In the genomic region with DNA sequence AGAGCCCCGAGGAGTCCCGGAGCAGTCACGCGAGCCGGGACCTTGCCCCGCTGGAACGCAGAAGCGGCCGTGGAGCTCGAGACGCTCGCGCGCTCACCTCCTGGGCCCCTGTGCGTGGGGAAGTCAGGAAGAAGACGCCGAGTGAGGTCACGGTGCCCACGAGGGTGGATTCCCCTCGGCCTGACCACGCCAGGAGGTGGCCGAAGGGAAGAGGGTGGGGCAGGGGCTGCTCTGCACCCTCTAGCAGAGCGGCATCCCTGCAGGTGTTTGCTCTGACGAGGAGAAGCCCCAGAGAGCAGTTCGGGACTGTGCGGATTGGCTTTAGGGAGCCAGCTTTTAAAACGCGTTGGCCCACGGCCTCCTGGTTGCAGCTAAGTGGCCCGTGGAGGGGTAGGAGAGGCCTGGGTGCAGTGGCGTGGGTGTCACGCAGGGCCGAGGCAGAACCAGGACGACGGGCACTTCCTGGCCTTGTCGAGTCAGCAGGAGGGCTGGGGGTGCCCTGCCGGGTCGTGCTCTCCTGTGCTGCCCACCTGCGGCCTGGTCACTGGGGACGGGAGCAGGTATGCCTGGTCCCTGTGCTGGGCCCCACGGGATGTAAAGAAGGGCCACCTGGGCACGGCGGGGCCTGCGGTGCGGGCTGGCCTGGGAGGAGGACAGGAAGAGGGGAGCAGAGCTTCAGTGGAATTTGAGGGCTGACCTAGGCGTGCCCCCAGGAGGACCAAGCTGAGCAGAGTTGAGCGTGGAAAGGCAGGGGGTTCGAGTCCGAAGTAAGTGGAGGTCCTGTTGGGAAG, we compare ENCODE assay signal across 8 cellular contexts. TPM values are rescaled to one million over a fixed set of nuclear protein-coding genes. Genes with fewer than 3 reads are reported as not detected.
DNase-seq lines count a peak whose midpoint lies in the region; ATAC-seq, FAIRE-seq and TF ChIP-seq lines count a peak whose summit lies in the region.

No MANE protein-coding gene starts in this region.

- H3K27me3 ChIP-seq in CD4-positive, alpha-beta T cell (ENCODE audit: control insufficient read depth, insufficient read depth, low read length), result no peaks in the 10 kb centered on the region
- H3K27me3 ChIP-seq in cardiac muscle cell, result peaks cover 6% of the 10 kb centered on the region
- H3K27me3 ChIP-seq in sigmoid colon, result no peaks in the 10 kb centered on the region

- CTCF ChIA-PET in CD4-positive, alpha-beta T cell (lab: Charles Lee), result interaction anchor here (1.0 kb wide), 1 partner anchor 9 kb away, joined by 4 read pairs; no protein-coding TSS in a partner anchor
- CTCF ChIA-PET in activated CD4-positive, alpha-beta memory T cell treated with anti-CD3 and anti-CD28 coated beads for 36 hours (lab: Charles Lee), result interaction anchor here (0.7 to 1.9 kb wide), 2 partner anchors 8 to 60 kb away, joined by 3 to 14 read pairs; no protein-coding TSS in a partner anchor
- CTCF ChIA-PET in GM10248 (lab: Yijun Ruan, JAX), result interaction anchor here (1.0 to 1.8 kb wide), 2 partner anchors 9 to 12 kb away, joined by 3 to 13 read pairs; no protein-coding TSS in a partner anchor

- peak overlapping the region; percentile 53 for H3K27ac ChIP-seq in CD4-positive, alpha-beta T cell (ENCODE audit: low read depth, low read length)
- H3K27ac ChIP-seq in cardiac muscle cell, result no peak overlapping the region
- peak overlapping the region; percentile 81 to 86 (median 84) for H3K27ac ChIP-seq in sigmoid colon

- WGBS in sigmoid colon, 2 donors, result 4 to 15% methylated on average over 49 of the region's 49 CpGs

- H3K9me3 ChIP-seq in CD4-positive, alpha-beta T cell (ENCODE audit: control insufficient read depth, low read length), result no peaks in the 10 kb centered on the region
- H3K9me3 ChIP-seq in cardiac muscle cell (ENCODE audit: low read depth), result no peaks in the 10 kb centered on the region
- no peaks in the 10 kb centered on the region for H3K9me3 ChIP-seq in sigmoid colon

- H3K27me3 Mint-ChIP-seq in CD4-positive, alpha-beta T cell, result no peaks in the 10 kb centered on the region
- H3K27me3 Mint-ChIP-seq in activated CD4-positive, alpha-beta memory T cell treated with anti-CD3 and anti-CD28 coated beads for 36 hours, result no peaks in the 10 kb centered on the region

- TF ChIP-seq POLR2A in sigmoid colon (IDR thresholded peaks at IDR 0.05), result no peak

- DNase-seq in CD4-positive, alpha-beta T cell, result peak in 1 of 10 experiments; percentile 21
- peak; percentile 43 for DNase-seq in activated CD4-positive, alpha-beta memory T cell treated with anti-CD3 and anti-CD28 coated beads for 36 hours
- DNase-seq in cardiac muscle cell (ENCODE audit: low read depth in 1 of 2, low spot score in 1 of 2) (no peak), sigmoid colon (no peak), GM10248 (ENCODE audit: extremely low spot score) (no peak), RCC 7860 (ENCODE audit: low spot score) (no peak), NCI-H1048 (lab: John Stamatoyannopoulos, UW) (no peak)

- no peaks in the 10 kb centered on the region for H3K9me3 Mint-ChIP-seq in CD4-positive, alpha-beta T cell
- no peaks in the 10 kb centered on the region for H3K9me3 Mint-ChIP-seq in activated CD4-positive, alpha-beta memory T cell treated with anti-CD3 and anti-CD28 coated beads for 36 hours

- intact Hi-C loops in CD4-positive, alpha-beta T cell (cut with DNase I, micrococcal nuclease), result loop anchor here (2.0 to 10.0 kb wide), 4 partner anchors 13 to 245 kb away; partner anchors contain the start of gene CSTB (in 1 of the 2)
- intact Hi-C loops in activated CD4-positive, alpha-beta memory T cell treated with anti-CD3 and anti-CD28 coated beads for 36 hours (cut with micrococcal nuclease), result loop anchor here (1.0 to 10.0 kb wide), 3 partner anchors 8 to 145 kb away; partner anchors contain the start of gene AGPAT3
- intact Hi-C loops in sigmoid colon (cut with DNase I), result loop anchor here (2.0 kb wide), 1 partner anchor 57 kb away; the partner anchor contains the start of gene CSTB

- H3K36me3 ChIP-seq in cardiac muscle cell, result no peaks in the 10 kb centered on the region
- H3K36me3 ChIP-seq in sigmoid colon, result peaks cover 0 to 8% (median 2%) of the 10 kb centered on the region in 4 donors

- FAIRE-seq in RCC 7860 (lab: Jason Lieb, UNC), result no peak

- H3K4me1 ChIP-seq in cardiac muscle cell (ENCODE audit: low read depth), result peaks cover 7% of the 10 kb centered on the region
- peaks cover 0 to 35% (median 28%) of the 10 kb centered on the region in 4 donors for H3K4me1 ChIP-seq in sigmoid colon

- TF ChIP-seq CTCF in CD4-positive, alpha-beta T cell (IDR thresholded peaks at IDR 0.05), result no peak
- TF ChIP-seq CTCF in cardiac muscle cell (IDR thresholded peaks at IDR 0.05; ENCODE audit: low read depth, low read length) (no peak), sigmoid colon (IDR thresholded peaks at IDR 0.05) (no peak), GM10248 (IDR thresholded peaks at IDR 0.05; ENCODE audit: control extremely low read depth, extremely low read depth, low read depth, missing control alignments) (no peak)

- peak overlapping the region; percentile 71 for H3K27ac Mint-ChIP-seq in CD4-positive, alpha-beta T cell
- peak overlapping the region; percentile 71 for H3K27ac Mint-ChIP-seq in activated CD4-positive, alpha-beta memory T cell treated with anti-CD3 and anti-CD28 coated beads for 36 hours

- H3K4me3 Mint-ChIP-seq in CD4-positive, alpha-beta T cell, result peak overlapping the region; percentile 84
- peak overlapping the region; percentile 86 for H3K4me3 Mint-ChIP-seq in activated CD4-positive, alpha-beta memory T cell treated with anti-CD3 and anti-CD28 coated beads for 36 hours

- peak overlapping the region; percentile 89 for H3K4me3 ChIP-seq in cardiac muscle cell
- H3K4me3 ChIP-seq in sigmoid colon, result peak overlapping the region; percentile 70 to 94 (median 72)

- peaks cover 3% of the 10 kb centered on the region for H3K36me3 Mint-ChIP-seq in CD4-positive, alpha-beta T cell (ENCODE audit: low read depth)
- peaks cover 4% of the 10 kb centered on the region for H3K36me3 Mint-ChIP-seq in activated CD4-positive, alpha-beta memory T cell treated with anti-CD3 and anti-CD28 coated beads for 36 hours

- peak; percentile 30 for ATAC-seq in CD4-positive, alpha-beta T cell (ENCODE audit: poor library complexity)
- peak; percentile 4 for ATAC-seq in HG02588 (IDR thresholded peaks at IDR 0.05; ENCODE audit: unreplicated experiment)

- TF ChIP-seq EP300 in sigmoid colon (IDR thresholded peaks at IDR 0.05), result no peak

- H3K4me1 Mint-ChIP-seq in CD4-positive, alpha-beta T cell (ENCODE audit: low read depth), result peaks cover 28% of the 10 kb centered on the region
- H3K4me1 Mint-ChIP-seq in activated CD4-positive, alpha-beta memory T cell treated with anti-CD3 and anti-CD28 coated beads for 36 hours (ENCODE audit: low read depth), result peaks cover 20% of the 10 kb centered on the region

- POLR2A ChIA-PET in CD4-positive, alpha-beta T cell (lab: Charles Lee), result interaction anchor here (0.5 to 2.1 kb wide), 6 partner anchors 9 to 1630 kb away, joined by 3 to 31 read pairs (median 8); partner anchors contain the start of genes HSF2BP and RRP1B
- POLR2A ChIA-PET in activated CD4-positive, alpha-beta memory T cell treated with anti-CD3 and anti-CD28 coated beads for 36 hours (lab: Charles Lee), result interaction anchor here (1.3 to 3.0 kb wide), 3 partner anchors 9 to 70 kb away, joined by 4 to 27 read pairs (median 6); partner anchors contain the start of gene RRP1
- POLR2A ChIA-PET in GM10248 (lab: Yijun Ruan, JAX), result interaction anchor here (2.0 kb wide), 1 partner anchor 9 kb away, joined by 14 read pairs; no protein-coding TSS in a partner anchor

RNA-seq across cellular contexts. Expression of gene PDXK, which starts 1.0 kb away (rescaled TPM):
- 10 to 100 TPM; 74.8 to 77.0 TPM for total RNA-seq in CD4-positive, alpha-beta T cell
- 100 to 1,000 TPM; 126 to 131 TPM for total RNA-seq in activated CD4-positive, alpha-beta memory T cell treated with anti-CD3 and anti-CD28 coated beads for 36 hours
- total RNA-seq in cardiac muscle cell, result 74.4 and 76.2 TPM in 2 replicates
- 82.4 and 103 TPM in 2 replicates for polyA plus RNA-seq in cardiac muscle cell
- total RNA-seq in sigmoid colon, result 10 to 100 TPM; 22.1 to 26.0 (median 23.9) TPM
- 10 to 100 TPM; 43.8 to 88.5 (median 51.3) TPM for polyA plus RNA-seq in sigmoid colon

RNA-seq across cellular contexts. Expression of gene CSTB, which starts 56.2 kb away (rescaled TPM):
- total RNA-seq in CD4-positive, alpha-beta T cell, result 10 to 100 TPM; 13.4 to 14.5 TPM
- total RNA-seq in activated CD4-positive, alpha-beta memory T cell treated with anti-CD3 and anti-CD28 coated beads for 36 hours, result 10 to 100 TPM; 40.1 to 42.3 TPM
- total RNA-seq in cardiac muscle cell, result 9.8 and 17.3 TPM in 2 replicates
- polyA plus RNA-seq in cardiac muscle cell, result 58.4 and 83.3 TPM in 2 replicates
- total RNA-seq in sigmoid colon, result 1 to 10 TPM; 7.1 to 9.7 (median 7.8) TPM
- polyA plus RNA-seq in sigmoid colon, result 100 to 1,000 TPM in 2 of 3 donors, 10 to 100 TPM in 1; 76.0 to 167 (median 101) TPM
